20 cellular contexts compared by ENCODE assay signal in genomic region chr4:74367656-74368055, GRCh38. TPM values are rescaled to one million over a fixed set of nuclear protein-coding genes. Genes with fewer than 3 reads are reported as not detected.
A peak's percentile ranks its signal among the peaks of the same experiment; 100 is the strongest.
DNase-seq lines count a peak whose midpoint lies in the region; ATAC-seq, FAIRE-seq and TF ChIP-seq lines count a peak whose summit lies in the region.
"Had no signal": no experiment of that assay in that cellular context is flagged by ENCODE, and none has a peak within 500 bp of the region (broad histone marks: within the 10 kb centered on the region; RNA-seq: fewer than 3 reads in every experiment).

No MANE protein-coding gene starts in this region.

- 6% methylated on average over 1 of the region's 1 CpG for WGBS in A549 (ENCODE audit: missing lambda C conversion rate)
- 0% methylated on average over 1 of the region's 1 CpG for WGBS in K562 (ENCODE audit: insufficient coverage, low coverage, missing lambda C conversion rate)

- no peak for FAIRE-seq in A549 (lab: Jason Lieb, UNC)
- FAIRE-seq in K562 (lab: Jason Lieb, UNC) = no peak
- peak; percentile 75 for FAIRE-seq in keratinocyte (lab: Jason Lieb, UNC)
- FAIRE-seq: A204.1 had no signal

- H3K36me3 ChIP-seq in HCT116 (ENCODE audit: control insufficient read depth in 1 of 2, insufficient read depth in 2 of 2, low read length in 2 of 2) = peaks cover 7 to 47% of the 10 kb centered on the region in 2 experiments; a peak in 3 of 4 replicates
- no peaks in the 10 kb centered on the region for H3K36me3 ChIP-seq in K562 (ENCODE audit: control insufficient read depth, insufficient read depth, low read length)
- H3K36me3 ChIP-seq in keratinocyte (ENCODE audit: control insufficient read depth in 2 of 2, extremely low read depth in 1 of 2, insufficient read depth in 2 of 2, low read length in 2 of 2) = peaks cover 2 to 11% of the 10 kb centered on the region in 2 experiments
- H3K36me3 ChIP-seq: HAP-1, SJCRH30 had no signal

- RAD21 ChIA-PET in HCT116 (lab: Charles Lee; ENCODE audit: low non-redundant PET in 1 of 2, low total read pairs in 2 of 2, uncharacterized antibody in 2 of 2, unreplicated experiment in 2 of 2) = no interaction called here

- BruUV-seq in HCT116 (replicated peaks; lab: Mats Ljungman, UMichigan) = no TSS peak
- BruUV-seq in K562 (replicated peaks; lab: Mats Ljungman, UMichigan) = no TSS peak

- H3K27ac ChIP-seq in A549 (peak overlapping the region; percentile 76 to 83), HCT116 (ENCODE audit: low read depth, low read length) (peak overlapping the region; percentile 94), K562 (ENCODE audit: extremely low read depth, low read depth, low read length) (peak overlapping the region; percentile 47), keratinocyte (ENCODE audit: control insufficient read depth, insufficient read depth, low read length) (peak overlapping the region; percentile 87)
- H3K27ac ChIP-seq: HL-60, SJCRH30 had no signal

- TF ChIP-seq POLR2A in A549 (IDR thresholded peaks at IDR 0.05; ENCODE audit: low read length) = no peak
- no peak for TF ChIP-seq POLR2A in HCT116 (IDR thresholded peaks at IDR 0.05; ENCODE audit: borderline replicate concordance, extremely low read depth, insufficient read depth, insufficient read length)
- no peak for TF ChIP-seq POLR2A in K562 (conservative IDR thresholded peaks at IDR 0.05)

- H3K9ac ChIP-seq in HCT116 (ENCODE audit: low read length) (peak overlapping the region; percentile 94), K562 (ENCODE audit: insufficient read depth in 1 of 2, low read depth in 2 of 2, low read length in 2 of 2) (peak overlapping the region; percentile 61 to 70; a peak in 3 of 4 replicates), keratinocyte (ENCODE audit: control insufficient read depth, extremely low read depth, insufficient read depth, low read length) (peak overlapping the region; percentile 85)

- H2AFZ ChIP-seq in HCT116 (ENCODE audit: low read depth, low read length, poor library complexity, severe bottlenecking) = no peak overlapping the region
- peak overlapping the region; percentile 75 for H2AFZ ChIP-seq in K562 (ENCODE audit: low read depth, low read length)
- H2AFZ ChIP-seq in keratinocyte (ENCODE audit: control insufficient read depth, low read length) = peak overlapping the region; percentile 60

- in situ Hi-C loops in K562 (cut with MboI) = no loop called here

- no peak for TF ChIP-seq RAD21 in A549 (conservative IDR thresholded peaks at IDR 0.05 in 1 of 2, IDR thresholded peaks at IDR 0.05 in 1 of 2)
- no peak for TF ChIP-seq RAD21 in HCT116 (IDR thresholded peaks at IDR 0.05; ENCODE audit: low read depth)
- no peak for TF ChIP-seq RAD21 in K562 (CRISPR knock-in tag; conservative IDR thresholded peaks at IDR 0.05 in 1 of 2, IDR thresholded peaks at IDR 0.05 in 1 of 2)

- H3K9me3 ChIP-seq in A549 (no peaks in the 10 kb centered on the region), HCT116 (ENCODE audit: control insufficient read depth in 1 of 2, insufficient read depth in 1 of 2, low read depth in 1 of 2, low read length in 2 of 2) (no peaks in the 10 kb centered on the region), K562 (replicated peaks; ENCODE audit: control insufficient read depth, insufficient read depth, low read depth, low read length) (no peaks in the 10 kb centered on the region), keratinocyte (ENCODE audit: control insufficient read depth, low read depth, low read length) (no peaks in the 10 kb centered on the region)
- H3K9me3 ChIP-seq: HAP-1, SJCRH30 had no signal

- H4K20me1 ChIP-seq in HCT116 (ENCODE audit: insufficient read depth) = peaks cover 8% of the 10 kb centered on the region; the same call in 1 of the 2 replicates
- no peaks in the 10 kb centered on the region for H4K20me1 ChIP-seq in K562 (replicated peaks; ENCODE audit: control insufficient read depth, insufficient read depth, low read length)
- H4K20me1 ChIP-seq in keratinocyte (ENCODE audit: control insufficient read depth, extremely low read depth, insufficient read depth, low read length) = no peaks in the 10 kb centered on the region

- no peak for ATAC-seq in A549
- no peak for ATAC-seq in HCT116
- ATAC-seq in K562 = no peak
- ATAC-seq in HG02798 (IDR thresholded peaks at IDR 0.05; ENCODE audit: poor library complexity, unreplicated experiment) = no peak
- ATAC-seq in GM19452 (IDR thresholded peaks at IDR 0.05; ENCODE audit: unreplicated experiment) = no peak

- no peaks in the 10 kb centered on the region for H3K27me3 ChIP-seq in HCT116 (ENCODE audit: insufficient read depth, low read length)
- H3K27me3 ChIP-seq in K562 (ENCODE audit: control insufficient read depth in 2 of 2, insufficient read depth in 2 of 2, low read length in 2 of 2) = no peaks in the 10 kb centered on the region
- H3K27me3 ChIP-seq in keratinocyte (ENCODE audit: control insufficient read depth, extremely low read depth, insufficient read depth, low read length) = no peaks in the 10 kb centered on the region
- H3K27me3 ChIP-seq: SJCRH30 had no signal

- no peak for TF ChIP-seq CTCF in A549 (IDR thresholded peaks at IDR 0.05)
- no peak for TF ChIP-seq CTCF in HCT116 (IDR thresholded peaks at IDR 0.05 in 2 of 3, conservative IDR thresholded peaks at IDR 0.05 in 1 of 3; ENCODE audit: borderline replicate concordance in 1 of 3, insufficient read depth in 1 of 3, low read depth in 2 of 3, low read length in 2 of 3)
- no peak for TF ChIP-seq CTCF in K562 (IDR thresholded peaks at IDR 0.05 in 2 of 3, conservative IDR thresholded peaks at IDR 0.05 in 1 of 3; ENCODE audit: insufficient read depth in 2 of 3, low read depth in 1 of 3, low read length in 3 of 3)
- no peak for TF ChIP-seq CTCF in keratinocyte (optimal IDR thresholded peaks at IDR 0.05 in 1 of 3, IDR thresholded peaks at IDR 0.05 in 1 of 3, conservative IDR thresholded peaks at IDR 0.05 in 1 of 3; ENCODE audit: extremely low read depth in 1 of 3, insufficient read depth in 2 of 3, low read length in 3 of 3)

- no peaks in the 10 kb centered on the region for H3K9me2 ChIP-seq in HCT116 (ENCODE audit: insufficient read depth)

- TF ChIP-seq EP300 in A549 (IDR thresholded peaks at IDR 0.05) = no peak
- TF ChIP-seq EP300 in K562 (IDR thresholded peaks at IDR 0.05; ENCODE audit: low read length) = no peak

- H3K79me2 ChIP-seq in HCT116 (ENCODE audit: insufficient read depth, low read length) (peaks cover 99% of the 10 kb centered on the region), K562 (ENCODE audit: control insufficient read depth, insufficient read depth, low read length) (peaks cover 83% of the 10 kb centered on the region), keratinocyte (ENCODE audit: control insufficient read depth, insufficient read depth, low read length) (peaks cover 42% of the 10 kb centered on the region)

- DNase-seq in A549 (ENCODE audit: low read depth in 1 of 2, low spot score in 1 of 2) (no peak), HCT116 (ENCODE audit: low read depth, low spot score) (no peak), K562 (ENCODE audit: extremely low read depth in 1 of 4, low spot score in 3 of 4) (no peak), keratinocyte (ENCODE audit: low read depth, low spot score) (no peak), NCI-H1092 (lab: John Stamatoyannopoulos, UW) (no peak)
- DNase-seq in activated CD4-positive, alpha-beta T cell treated with anti-CD3 and anti-CD28 coated beads, Interleukin-2, amount 50 U/mL, for 48 hours = no peak
- DNase-seq: COR-L47, KG1, NCI-H1417 treated with DMSO at 0.1 percent for 48 hours, NCI-H2029, NCI-H2171 treated with DMSO at 0.1 percent for 48 hours, NCI-H510A, SJCRH30 had no signal

- CTCF ChIA-PET in A549 (lab: Yijun Ruan, JAX) (interaction anchor here (1.0 to 1.4 kb wide), 2 partner anchors 47 to 308 kb away, joined by 4 read pairs; no protein-coding TSS in a partner anchor), HCT116 (lab: Charles Lee) (interaction anchor here (0.5 kb wide), 1 partner anchor 10 kb away, joined by 3 read pairs; no protein-coding TSS in a partner anchor), K562 (lab: Yijun Ruan, JAX; ENCODE audit: low intra/inter-chr PET ratio) (no interaction called here)

- peaks cover 56% of the 10 kb centered on the region for H3K4me1 ChIP-seq in A549
- H3K4me1 ChIP-seq in HCT116 (ENCODE audit: control insufficient read depth in 1 of 2, insufficient read depth in 2 of 2, low read length in 2 of 2) = peaks cover 66 to 92% of the 10 kb centered on the region in 2 experiments
- peaks cover 5 to 15% of the 10 kb centered on the region in 2 experiments; a peak in 3 of 5 replicates for H3K4me1 ChIP-seq in K562 (replicated peaks in 1 of 2; ENCODE audit: control insufficient read depth in 2 of 2, insufficient read depth in 2 of 2, low read length in 2 of 2)
- H3K4me1 ChIP-seq in keratinocyte (ENCODE audit: control insufficient read depth, extremely low read depth, insufficient read depth, low read length) = peaks cover 43% of the 10 kb centered on the region
- H3K4me1 ChIP-seq: HAP-1, SJCRH30 had no signal

- POLR2A ChIA-PET in A549 (lab: Yijun Ruan, JAX) = no interaction called here
- POLR2A ChIA-PET in HCT116 (lab: Charles Lee) = interaction anchor here (0.9 to 1.2 kb wide), 4 partner anchors 47 to 300 kb away, joined by 3 to 5 read pairs (median 3); no protein-coding TSS in a partner anchor
- POLR2A ChIA-PET in K562 (lab: Yijun Ruan, JAX) = interaction anchor here (1.2 kb wide), 1 partner anchor 156 kb away, joined by 3 read pairs; no protein-coding TSS in a partner anchor

- dilution Hi-C loops in keratinocyte (cut with MboI; ENCODE audit: extremely low pct_ligation_motif_present, low sequenced_read_pairs) = no loop called here

- peak overlapping the region; percentile 69 for H3K4me3 ChIP-seq in A549
- peak overlapping the region; percentile 76 to 91; a peak in 3 of 4 replicates for H3K4me3 ChIP-seq in HCT116 (replicated peaks in 1 of 2; ENCODE audit: low read depth in 1 of 2, low read length in 2 of 2)
- H3K4me3 ChIP-seq in K562 = peak overlapping the region; percentile 8; the same call in 1 of the 2 replicates
- peak overlapping the region in 2 of 3 experiments; percentile 81 to 93 for H3K4me3 ChIP-seq in keratinocyte (ENCODE audit: control insufficient read depth in 2 of 3, extremely low read depth in 1 of 3, insufficient read depth in 2 of 3, low read depth in 1 of 3, low read length in 3 of 3)
- H3K4me3 ChIP-seq: HAP-1, SJCRH30 had no signal

- no peaks in the 10 kb centered on the region for H3K9me1 ChIP-seq in K562 (ENCODE audit: control insufficient read depth, insufficient read depth, low read length)
- peaks cover 2% of the 10 kb centered on the region for H3K9me1 ChIP-seq in keratinocyte (ENCODE audit: control insufficient read depth, extremely low read depth, insufficient read depth, low read length)

- intact Hi-C loops in HCT116 (cut with micrococcal nuclease) (no loop called here), K562 (cut with micrococcal nuclease) (loop anchor here (1.0 kb wide), 1 partner anchor 37 kb away; no protein-coding TSS in a partner anchor)

- H3K4me2 ChIP-seq in A549 = peak overlapping the region; percentile 82
- peak overlapping the region; percentile 84 for H3K4me2 ChIP-seq in HCT116 (ENCODE audit: low read length)
- H3K4me2 ChIP-seq in K562 (ENCODE audit: insufficient read depth, low read length) = peak overlapping the region; percentile 67
- peak overlapping the region; percentile 77 for H3K4me2 ChIP-seq in keratinocyte (ENCODE audit: control insufficient read depth, extremely low read depth, insufficient read depth, low read depth, low read length)

RNA-seq across cellular contexts. Expression of gene EREG, which starts 2.7 kb away (rescaled TPM):
- polyA plus RNA-seq in A549 (2011; rRNA removed) (71.1 and 102 TPM in 2 replicates), A549 (2017; fragmentation: RNase III; extraction: RNeasy Plus Mini Kit Qiagen cat#74134 plus additional on column Dnase treatment) (32.6 to 39.7 TPM (median 34.0 TPM) in 3 replicates), K562 (2011; rRNA removed) (2.7 and 7.2 TPM in 2 replicates), K562 (2014; fragmentation: Illumina TruSeq; extraction: Trizol) (2.3 and 4.5 TPM in 2 replicates), K562 (2014; fragmentation: Nextera tagmentation; extraction: Ambion mirVana) (1 to 10 TPM in 1 of 2 experiments, under 1 TPM in 1; 0.97 to 1.2 TPM), K562 (2014; rRNA removed) (1.5 and 3.1 TPM in 2 replicates), keratinocyte (19.9 to 38.7 TPM (median 29.2 TPM) in 3 replicates)
- polyA plus RNA-seq in A549 (2012; cell fraction: cytosol; rRNA removed) = 21.8 and 27.3 TPM in 2 replicates
- polyA plus RNA-seq in A549 (2012; cell fraction: nucleus; rRNA removed) = 35.6 and 42.5 TPM in 2 replicates
- 51.5 and 64.8 TPM in 2 replicates for polyA minus RNA-seq in A549 (2011; rRNA and poly(A)+ RNA removed)
- total RNA-seq in HCT116 (2021; ENCODE audit: unreplicated experiment) (498 TPM), K562 (2014; rRNA removed) (2.5 and 3.9 TPM in 2 replicates), K562 (2014; rRNA removed; fragmentation: Illumina TruSeq; extraction: Trizol) (5.0 and 7.3 TPM in 2 replicates), K562 (2015; rRNA removed; fragmentation: Illumina TruSeq; extraction: Trizol) (2.4 and 2.6 TPM in 2 replicates), K562 (2021) (2.9 and 4.5 TPM in 2 replicates)
- 167 and 184 TPM in 2 replicates for polyA plus RNA-seq in HCT116 (2012)
- 6.4 and 18.1 TPM in 2 replicates for total RNA-seq in K562 (2011; cell fraction: chromatin; rRNA removed; ENCODE audit: low replicate concordance)
- total RNA-seq in K562 (2011; cell fraction: nucleolus; rRNA removed) = 3.8 and 5.1 TPM in 2 replicates
- total RNA-seq in K562 (2011; cell fraction: nucleoplasm; rRNA removed) = 12.1 and 22.8 TPM in 2 replicates
- 0.89 and 4.7 TPM in 2 replicates for polyA plus RNA-seq in K562 (2011; cell fraction: cytosol; rRNA removed)
- polyA plus RNA-seq in K562 (2011; cell fraction: nucleus; rRNA removed) = 2.5 and 7.7 TPM in 2 replicates
- 1.9 and 2.3 TPM in 2 replicates for polyA plus RNA-seq in K562 (2012)
- 3.3 and 10.0 TPM in 2 replicates for polyA minus RNA-seq in K562 (2011; rRNA and poly(A)+ RNA removed)
- polyA minus RNA-seq in K562 (2011; cell fraction: cytosol; rRNA and poly(A)+ RNA removed) = 1.0 and 3.7 TPM in 2 replicates
- 5.1 and 13.9 TPM in 2 replicates for polyA minus RNA-seq in K562 (2011; cell fraction: nucleus; rRNA and poly(A)+ RNA removed)
- 12.5 TPM for polyA plus RNA-seq in keratinocyte (2011; ENCODE audit: low read depth)
- polyA plus RNA-seq in keratinocyte (2011; cell fraction: cytosol; rRNA removed) = 13.9 and 23.6 TPM in 2 replicates
- polyA plus RNA-seq in keratinocyte (2011; cell fraction: nucleus; rRNA removed) = 57.1 and 57.5 TPM in 2 replicates
- 19.2 and 21.3 TPM in 2 replicates for polyA plus RNA-seq in keratinocyte (2012; ENCODE audit: low replicate concordance)
- 13.3 to 33.3 TPM (median 18.3 TPM) in 3 replicates for polyA minus RNA-seq in keratinocyte
- polyA minus RNA-seq in keratinocyte (2011; cell fraction: cytosol; rRNA and poly(A)+ RNA removed) = 31.1 TPM
- 45.7 and 84.9 TPM in 2 replicates for polyA minus RNA-seq in keratinocyte (2011; cell fraction: nucleus; rRNA and poly(A)+ RNA removed)
- total RNA-seq: SJCRH30 had no signal

RNA-seq across cellular contexts. Expression of gene EPGN, which starts 59.4 kb away (rescaled TPM):
- polyA plus RNA-seq in A549 (2011; rRNA removed) (0.11 TPM in 1 of 2 replicates, not detected in the other), A549 (2017; fragmentation: RNase III; extraction: RNeasy Plus Mini Kit Qiagen cat#74134 plus additional on column Dnase treatment) (not detected in 3 replicates), K562 (2011; rRNA removed) (not detected in 2 replicates), K562 (2014; fragmentation: Illumina TruSeq; extraction: Trizol) (not detected in 2 replicates), K562 (2014; fragmentation: Nextera tagmentation; extraction: Ambion mirVana) (under 1 TPM; 0.10 to 0.56 TPM), K562 (2014; rRNA removed) (not detected in 2 replicates), keratinocyte (212 to 506 TPM (median 330 TPM) in 3 replicates)
- polyA plus RNA-seq in A549 (2012; cell fraction: cytosol; rRNA removed) = not detected in 2 replicates
- not detected in 2 replicates for polyA plus RNA-seq in A549 (2012; cell fraction: nucleus; rRNA removed)
- polyA minus RNA-seq in A549 (2011; rRNA and poly(A)+ RNA removed) = not detected in 2 replicates
- total RNA-seq in HCT116 (2021; ENCODE audit: unreplicated experiment) (1.5 TPM), K562 (2014; rRNA removed) (not detected in 2 replicates), K562 (2014; rRNA removed; fragmentation: Illumina TruSeq; extraction: Trizol) (not detected in 2 replicates), K562 (2015; rRNA removed; fragmentation: Illumina TruSeq; extraction: Trizol) (not detected in 2 replicates), K562 (2021) (not detected in 2 replicates)
- polyA plus RNA-seq in HCT116 (2012) = 0.47 and 0.75 TPM in 2 replicates
- total RNA-seq in K562 (2011; cell fraction: chromatin; rRNA removed; ENCODE audit: low replicate concordance) = 0.39 and 0.62 TPM in 2 replicates
- total RNA-seq in K562 (2011; cell fraction: nucleolus; rRNA removed) = not detected in 2 replicates
- not detected in 2 replicates for total RNA-seq in K562 (2011; cell fraction: nucleoplasm; rRNA removed)
- not detected in 2 replicates for polyA plus RNA-seq in K562 (2011; cell fraction: cytosol; rRNA removed)
- not detected in 2 replicates for polyA plus RNA-seq in K562 (2011; cell fraction: nucleus; rRNA removed)
- polyA plus RNA-seq in K562 (2012) = 0.17 and 0.48 TPM in 2 replicates
- not detected in 2 replicates for polyA minus RNA-seq in K562 (2011; rRNA and poly(A)+ RNA removed)
- not detected in 2 replicates for polyA minus RNA-seq in K562 (2011; cell fraction: cytosol; rRNA and poly(A)+ RNA removed)
- polyA minus RNA-seq in K562 (2011; cell fraction: nucleus; rRNA and poly(A)+ RNA removed) = 0.27 and 0.44 TPM in 2 replicates
- 78.9 TPM for polyA plus RNA-seq in keratinocyte (2011; ENCODE audit: low read depth)
- 255 and 468 TPM in 2 replicates for polyA plus RNA-seq in keratinocyte (2011; cell fraction: cytosol; rRNA removed)
- 510 and 522 TPM in 2 replicates for polyA plus RNA-seq in keratinocyte (2011; cell fraction: nucleus; rRNA removed)
- polyA plus RNA-seq in keratinocyte (2012; ENCODE audit: low replicate concordance) = 163 and 164 TPM in 2 replicates
- 143 to 411 TPM (median 318 TPM) in 3 replicates for polyA minus RNA-seq in keratinocyte
- 253 TPM for polyA minus RNA-seq in keratinocyte (2011; cell fraction: cytosol; rRNA and poly(A)+ RNA removed)
- polyA minus RNA-seq in keratinocyte (2011; cell fraction: nucleus; rRNA and poly(A)+ RNA removed) = 338 and 667 TPM in 2 replicates
- total RNA-seq: M059J, SJCRH30 had no signal
- polyA plus RNA-seq: CD14-positive monocyte had no signal

Comparison
In these comparisons a context has a peak if more than half of its experiments do, and no peak if none do; other contexts are left out.
1. H3K4me3 ChIP-seq: peak in every context shown above with its lines; median percentile 87 in keratinocyte; 84 in HCT116; 69 in A549; 8 in K562.
2. RNA of gene EPGN, which starts 59.4 kb away (polyA plus RNA-seq): 78.9 to 522 TPM in keratinocyte; 0.11 TPM in A549 and 0.10 to 0.56 TPM in K562; every median in the first group is over 10 times any median in the second.
3. Peak in every context shown above with its lines, with median percentiles within 50 percentile points of each other: H3K27ac ChIP-seq, H3K4me2 ChIP-seq and H3K9ac ChIP-seq.